ENCODE assay signal across 1 cellular context in genomic region chr7:151456782-151457181, GRCh38.
A peak's percentile ranks its signal among the peaks of the same experiment; 100 is the strongest.
TF ChIP-seq lines count a peak whose summit lies in the region.

No MANE protein-coding gene starts in this region.

TF ChIP-seq in H1, 55 proteins besides CTCF, POLR2A, EP300 and RAD21 (continued from another document):
- TF ChIP-seq TAF1 (IDR thresholded peaks at IDR 0.05; ENCODE audit: low read depth, low read length), result 0 out of 2 replicates have a peak, but pooled peaks have one; percentile 9
